In genomic region chr7:18777314-18777713, GRCh38 we compare ENCODE assay signal across 34 cellular contexts.
"Had no signal": no experiment of that assay in that cellular context is flagged by ENCODE, and none has a peak within 500 bp of the region (broad histone marks: within the 10 kb centered on the region; RNA-seq: fewer than 3 reads in every experiment).

No MANE protein-coding gene starts in this region.

- H3K27me3 ChIP-seq: adrenal gland, ascending aorta, body of pancreas, brain microvascular endothelial cell, breast epithelium, cardiac muscle cell had no signal

- FAIRE-seq: astrocyte, bronchial epithelial cell had no signal

- ATAC-seq: activated naive CD4-positive, alpha-beta T cell treated with anti-CD3 and anti-CD28 coated beads, Interleukin-2, amount 50 U/mL, for 72 hours; activated naive CD8-positive, alpha-beta T cell treated with anti-CD3 and anti-CD28 coated beads, Interleukin-2, amount 50 U/mL, for 24 hours; activated T-cell treated with anti-CD3 and anti-CD28 coated beads, Interleukin-2, amount 50 U/mL, for 4 hours; activated T-cell treated with anti-CD3 and anti-CD28 coated beads, Interleukin-2, amount 50 U/mL, for 72 hours; activated T-helper 17 cell treated with anti-CD3 and anti-CD28 coated beads, Interleukin-2, amount 50 U/mL, for 72 hours; body of pancreas had no signal

- H3K27ac ChIP-seq: adrenal gland, ascending aorta, body of pancreas, brain microvascular endothelial cell, breast epithelium, cardiac muscle cell had no signal

- H3K4me1 ChIP-seq: adrenal gland, ascending aorta, body of pancreas, breast epithelium had no signal

- H3K4me3 ChIP-seq: adrenal gland, ascending aorta, body of pancreas, breast epithelium, cardiac muscle cell had no signal

- H3K36me3 ChIP-seq: adrenal gland, ascending aorta, brain microvascular endothelial cell, breast epithelium, cardiac muscle cell had no signal

- H3K9me3 ChIP-seq: adrenal gland, ascending aorta, body of pancreas, breast epithelium had no signal

- DNase-seq: activated effector memory CD4-positive, alpha-beta T cell treated with anti-CD3 and anti-CD28 coated beads, Interleukin-2, amount 50 U/mL, for 16 hours; activated effector memory CD4-positive, alpha-beta T cell treated with Interleukin-2 at 50 U/mL for 16 hours; activated gamma-delta T cell; activated gamma-delta T cell treated with Interleukin-2 at 50 U/mL for 16 hours; activated naive CD4-positive, alpha-beta T cell; activated naive CD4-positive, alpha-beta T cell treated with anti-CD3 and anti-CD28 coated beads for 36 hours; activated naive CD4-positive, alpha-beta T cell treated with anti-CD3 and anti-CD28 coated beads, Interleukin-2, amount 10 ng/mL, durations not matched to agents 7 days and 5 days; activated naive CD4-positive, alpha-beta T cell treated with anti-CD3 and anti-CD28 coated beads, Interleukin-2, amount 50 U/mL, for 16 hours; activated naive CD4-positive, alpha-beta T cell treated with Interleukin-2 at 50 U/mL for 16 hours; activated naive CD8-positive, alpha-beta T cell treated with anti-CD3 and anti-CD28 coated beads for 36 hours; activated naive CD8-positive, alpha-beta T cell treated with anti-CD3 and anti-CD28 coated beads, Interleukin-2, amount 10 ng/mL, durations not matched to agents 7 days and 5 days; activated naive CD8-positive, alpha-beta T cell treated with anti-CD3 and anti-CD28 coated beads, Interleukin-2, amount 50 U/mL, for 24 hours; activated T-cell treated with anti-CD3 and anti-CD28 coated beads, Interleukin-2, amount 50 U/mL, for 1 hour; activated T-cell treated with anti-CD3 and anti-CD28 coated beads, Interleukin-2, amount 50 U/mL, for 24 hours; activated T-cell treated with anti-CD3 and anti-CD28 coated beads, Interleukin-2, amount 50 U/mL, for 4 hours; activated T-cell treated with anti-CD3 and anti-CD28 coated beads, Interleukin-2, amount 50 U/mL, for 48 hours; activated T-cell treated with anti-CD3 and anti-CD28 coated beads, Interleukin-2, amount 50 U/mL, for 72 hours; adrenal gland; amniotic stem cell; amygdala; anterior cingulate cortex; aorta; body of pancreas; brain microvascular endothelial cell; caudate nucleus; central memory CD4-positive, alpha-beta T cell; cerebellar nuclear complex had no signal
